Comparison of ENCODE assay signal across 1 cellular context in genomic region chr11:26778000-26778757, GRCh38.
TF ChIP-seq lines count a peak whose summit lies in the region.

No MANE protein-coding gene starts in this region.

TF ChIP-seq in GM12878, 131 proteins besides CTCF, POLR2A, EP300 and RAD21 (continued from another document):
- TF ChIP-seq ZBTB4 (CRISPR knock-in tag; IDR thresholded peaks at IDR 0.05) (no peak), BHLHE40 (IDR thresholded peaks at IDR 0.05; ENCODE audit: borderline replicate concordance in 1 of 2, low read depth in 2 of 2, low read length in 1 of 2) (no peak), NR2C2 (IDR thresholded peaks at IDR 0.05; ENCODE audit: borderline replicate concordance, control insufficient read depth, insufficient read length, low read depth) (no peak), CEBPZ (IDR thresholded peaks at IDR 0.05; ENCODE audit: low read depth, low read length) (no peak), RFX5 (IDR thresholded peaks at IDR 0.05; ENCODE audit: low read depth, low read length) (no peak), EED (IDR thresholded peaks at IDR 0.05; ENCODE audit: low read depth) (0 out of 2 replicates have a peak, but pooled peaks have one; percentile 27), TARDBP (IDR thresholded peaks at IDR 0.05; ENCODE audit: borderline replicate concordance) (no peak), FOS (IDR thresholded peaks at IDR 0.05; ENCODE audit: borderline replicate concordance, extremely low read depth, insufficient read length) (no peak), IKZF2 (IDR thresholded peaks at IDR 0.05) (no peak), PKNOX1 (IDR thresholded peaks at IDR 0.05) (no peak), YY1 (IDR thresholded peaks at IDR 0.05; ENCODE audit: low read depth, low read length) (no peak), MTA3 (IDR thresholded peaks at IDR 0.05; ENCODE audit: borderline replicate concordance, low read length) (no peak), NKRF (conservative IDR thresholded peaks at IDR 0.05) (no peak), ELK1 (IDR thresholded peaks at IDR 0.05; ENCODE audit: low read depth, low read length) (no peak), ZBTB11 (CRISPR knock-in tag; IDR thresholded peaks at IDR 0.05) (no peak), RUNX3 (IDR thresholded peaks at IDR 0.05; ENCODE audit: low read length) (peak; percentile 34; the same call in 1 of the 2 replicates), MEF2A (IDR thresholded peaks at IDR 0.05; ENCODE audit: insufficient read depth, low read depth, low read length) (no peak), E2F4 (IDR thresholded peaks at IDR 0.05; ENCODE audit: low read depth, low read length) (no peak), SIN3A (IDR thresholded peaks at IDR 0.05; ENCODE audit: low read depth, low read length) (no peak)
